In genomic region chr7:108004220-108005142, GRCh38 we compare ENCODE assay signal across 1 cellular context.
TF ChIP-seq lines count a peak whose summit lies in the region.

No MANE protein-coding gene starts in this region.

TF ChIP-seq in HepG2, 621 proteins besides CTCF, POLR2A, EP300 and RAD21 (continued from another document and continues in another):
- no peak for TF ChIP-seq RERE (CRISPR knock-in tag; IDR thresholded peaks at IDR 0.05; ENCODE audit: low read depth)
- no peak for TF ChIP-seq SRSF9 (IDR thresholded peaks at IDR 0.05; ENCODE audit: borderline replicate concordance, insufficient read depth, low read depth, low read length, poor library complexity, severe bottlenecking)
- no peak for TF ChIP-seq ZNF503 (CRISPR knock-in tag; IDR thresholded peaks at IDR 0.05)
- TF ChIP-seq KIAA2018 (CRISPR knock-in tag; IDR thresholded peaks at IDR 0.05; ENCODE audit: borderline replicate concordance), result no peak
- TF ChIP-seq POLR2G (IDR thresholded peaks at IDR 0.05; ENCODE audit: low read depth, low read length), result peak; percentile 77
- TF ChIP-seq KLF9 (CRISPR knock-in tag; IDR thresholded peaks at IDR 0.05; ENCODE audit: low read depth), result no peak
- TF ChIP-seq SKI (IDR thresholded peaks at IDR 0.05; ENCODE audit: partially characterized antibody), result no peak
- no peak for TF ChIP-seq KAT7 (CRISPR knock-in tag; IDR thresholded peaks at IDR 0.05; ENCODE audit: borderline replicate concordance)
- peak; percentile 70 for TF ChIP-seq ELF3 (CRISPR knock-in tag; IDR thresholded peaks at IDR 0.05)
- TF ChIP-seq ELF1 (CRISPR knock-in tag; IDR thresholded peaks at IDR 0.05), result 0 out of 2 replicates have a peak, but pooled peaks have one; percentile 17
- TF ChIP-seq TCF7 (IDR thresholded peaks at IDR 0.05; ENCODE audit: low read depth), result no peak
- no peak for TF ChIP-seq SSRP1 (CRISPR knock-in tag; IDR thresholded peaks at IDR 0.05)
- no peak for TF ChIP-seq MEF2D (CRISPR knock-in tag; IDR thresholded peaks at IDR 0.05)
- TF ChIP-seq ZNF460 (CRISPR knock-in tag; IDR thresholded peaks at IDR 0.05; ENCODE audit: borderline replicate concordance), result no peak
- TF ChIP-seq CHCHD3 (CRISPR knock-in tag; IDR thresholded peaks at IDR 0.05), result no peak
- TF ChIP-seq ZZZ3 (CRISPR knock-in tag; IDR thresholded peaks at IDR 0.05; ENCODE audit: borderline replicate concordance), result no peak
- no peak for TF ChIP-seq RFXANK (CRISPR knock-in tag; IDR thresholded peaks at IDR 0.05)
- TF ChIP-seq PITX1 (CRISPR knock-in tag; IDR thresholded peaks at IDR 0.05), result no peak
- TF ChIP-seq CSRNP1 (CRISPR knock-in tag; IDR thresholded peaks at IDR 0.05), result no peak
- TF ChIP-seq ZNF281 (CRISPR knock-in tag; IDR thresholded peaks at IDR 0.05; ENCODE audit: borderline replicate concordance), result no peak
- TF ChIP-seq ZNF878 (CRISPR knock-in tag; IDR thresholded peaks at IDR 0.05), result 0 out of 2 replicates have a peak, but pooled peaks have one; percentile 34
- 0 out of 2 replicates have a peak, but pooled peaks have one; percentile 27 for TF ChIP-seq ZNF776 (CRISPR knock-in tag; IDR thresholded peaks at IDR 0.05)
- TF ChIP-seq TBX2 (CRISPR knock-in tag; IDR thresholded peaks at IDR 0.05; ENCODE audit: borderline replicate concordance), result peak; percentile 89
- no peak for TF ChIP-seq PRMT3 (CRISPR knock-in tag; IDR thresholded peaks at IDR 0.05; ENCODE audit: borderline replicate concordance, low read depth)
- no peak for TF ChIP-seq ZIK1 (CRISPR knock-in tag; IDR thresholded peaks at IDR 0.05; ENCODE audit: borderline replicate concordance, low read depth)
- no peak for TF ChIP-seq SRF (IDR thresholded peaks at IDR 0.05; ENCODE audit: low read depth, low read length)
- TF ChIP-seq FOXA1 (IDR thresholded peaks at IDR 0.05), result no peak
- TF ChIP-seq FOXA1 (CRISPR knock-in tag; IDR thresholded peaks at IDR 0.05), result no peak
- no peak for TF ChIP-seq ZNF232 (CRISPR knock-in tag; IDR thresholded peaks at IDR 0.05; ENCODE audit: borderline replicate concordance)
- TF ChIP-seq CHD4 (IDR thresholded peaks at IDR 0.05; ENCODE audit: borderline replicate concordance, low read length), result peak; percentile 69; the same call in 1 of the 2 replicates
- TF ChIP-seq ZNF788 (CRISPR knock-in tag; IDR thresholded peaks at IDR 0.05; ENCODE audit: borderline replicate concordance), result no peak
- no peak for TF ChIP-seq STAG1 (CRISPR knock-in tag; IDR thresholded peaks at IDR 0.05)
- peak; percentile 85; the same call in 1 of the 2 replicates for TF ChIP-seq TFAP4 (IDR thresholded peaks at IDR 0.05; ENCODE audit: borderline replicate concordance, low read depth)
- no peak for TF ChIP-seq ZNF329 (CRISPR knock-in tag; IDR thresholded peaks at IDR 0.05; ENCODE audit: low read depth)
- TF ChIP-seq RELA (CRISPR knock-in tag; IDR thresholded peaks at IDR 0.05), result no peak
- no peak for TF ChIP-seq HNRNPK (IDR thresholded peaks at IDR 0.05; ENCODE audit: low read depth, low read length, poor library complexity, severe bottlenecking)
- no peak for TF ChIP-seq MED1 (CRISPR knock-in tag; IDR thresholded peaks at IDR 0.05)
- 0 out of 2 replicates have a peak, but pooled peaks have one; percentile 36 for TF ChIP-seq ERF (CRISPR knock-in tag; IDR thresholded peaks at IDR 0.05)
- TF ChIP-seq NR2F6 (IDR thresholded peaks at IDR 0.05), result no peak
- no peak for TF ChIP-seq NR2F6 (CRISPR knock-in tag; IDR thresholded peaks at IDR 0.05)
- no peak for TF ChIP-seq HNRNPL (IDR thresholded peaks at IDR 0.05; ENCODE audit: low read depth, low read length)
- no peak for TF ChIP-seq NONO (IDR thresholded peaks at IDR 0.05)
- TF ChIP-seq NONO (CRISPR knock-in tag; conservative IDR thresholded peaks at IDR 0.05), result peak; percentile 47
- TF ChIP-seq ZNF577 (CRISPR knock-in tag; IDR thresholded peaks at IDR 0.05; ENCODE audit: borderline replicate concordance, low read depth), result no peak
- no peak for TF ChIP-seq ZNF326 (CRISPR knock-in tag; IDR thresholded peaks at IDR 0.05; ENCODE audit: borderline replicate concordance)
- no peak for TF ChIP-seq ARNTL (CRISPR knock-in tag; IDR thresholded peaks at IDR 0.05)
- TF ChIP-seq PCBP2 (optimal IDR thresholded peaks at IDR 0.05; ENCODE audit: low read depth, low read length, poor library complexity, severe bottlenecking), result no peak
- peak; percentile 55; the same call in 1 of the 2 replicates for TF ChIP-seq PHF21A (CRISPR knock-in tag; IDR thresholded peaks at IDR 0.05)
